ENCODE assay signal across 12 cellular contexts in genomic region chr2:25201265-25201664, GRCh38. TPM values are rescaled to one million over a fixed set of nuclear protein-coding genes. Genes with fewer than 3 reads are reported as not detected.
DNase-seq lines count a peak whose midpoint lies in the region; ATAC-seq, FAIRE-seq and TF ChIP-seq lines count a peak whose summit lies in the region.
"Had no signal": no experiment of that assay in that cellular context is flagged by ENCODE, and none has a peak within 500 bp of the region (broad histone marks: within the 10 kb centered on the region; RNA-seq: fewer than 3 reads in every experiment).

No MANE protein-coding gene starts in this region.

- H3K9me3 ChIP-seq in H1 (ENCODE audit: insufficient read depth in 2 of 2, low read depth in 1 of 2, low read length in 1 of 2) (no peaks in the 10 kb centered on the region), smooth muscle cell (replicated peaks; ENCODE audit: low read depth) (no peaks in the 10 kb centered on the region), mucosa of descending colon (no peaks in the 10 kb centered on the region)

- H3K36me3 ChIP-seq in H1 (ENCODE audit: control insufficient read depth in 2 of 4, insufficient read depth in 4 of 4, low read length in 3 of 4) (no peaks in the 10 kb centered on the region), smooth muscle cell (ENCODE audit: low read depth) (no peaks in the 10 kb centered on the region), mucosa of descending colon (ENCODE audit: low read depth) (no peaks in the 10 kb centered on the region)

- TF ChIP-seq CTCF in H1 (IDR thresholded peaks at IDR 0.05; ENCODE audit: control extremely low read depth in 1 of 3, insufficient read depth in 1 of 3, low read depth in 1 of 3, low read length in 3 of 3) (peak in 2 of 3 experiments; percentile 35 to 49; a peak in 2 of 4 replicates), smooth muscle cell (IDR thresholded peaks at IDR 0.05; ENCODE audit: borderline replicate concordance, insufficient read depth, poor library complexity, severe bottlenecking) (peak; percentile 19), mucosa of descending colon (IDR thresholded peaks at IDR 0.05) (no peak)

- H2BK5ac ChIP-seq in H1 (ENCODE audit: low read depth, low read length) = no peak overlapping the region

- H2BK12ac ChIP-seq in H1 (ENCODE audit: low read depth, low read length) = no peak overlapping the region

- H4K20me1 ChIP-seq in H1 (replicated peaks in 1 of 2; ENCODE audit: control insufficient read depth in 1 of 2, insufficient read depth in 2 of 2, low read length in 2 of 2) = no peaks in the 10 kb centered on the region
- H4K20me1 ChIP-seq in smooth muscle cell (ENCODE audit: low read depth) = no peaks in the 10 kb centered on the region

- no peak for FAIRE-seq in H1 (lab: Jason Lieb, UNC)
- FAIRE-seq: G401.6 had no signal

- H3K27me3 ChIP-seq in H1 (replicated peaks in 1 of 4; ENCODE audit: control insufficient read depth in 3 of 4, extremely low read depth in 1 of 4, insufficient read depth in 3 of 4, low read length in 3 of 4) (no peaks in the 10 kb centered on the region), smooth muscle cell (ENCODE audit: low read depth) (no peaks in the 10 kb centered on the region)

- intact Hi-C loops in mucosa of descending colon (cut with DNase I, micrococcal nuclease) = no loop called here

- no peak overlapping the region for H3K56ac ChIP-seq in H1 (replicated peaks; ENCODE audit: insufficient read length, low read depth, low read length)

- DNase-seq in NCI-H82 (lab: John Stamatoyannopoulos, UW) = peak; percentile 37
- no peak for DNase-seq in NCI-H82 treated with DMSO at 0.1 percent for 48 hours (lab: John Stamatoyannopoulos, UW; ENCODE audit: unreplicated experiment)
- DNase-seq in NAMALWA (ENCODE audit: low spot score) = peak; percentile 35
- no peak for DNase-seq in H1 (ENCODE audit: low read depth in 1 of 2, low spot score in 2 of 2)
- DNase-seq in smooth muscle cell (lab: John Stamatoyannopoulos, UW; ENCODE audit: unreplicated experiment) = no peak
- DNase-seq in mucosa of descending colon = no peak
- no peak for DNase-seq in effector CD4-positive, alpha-beta T cell
- DNase-seq: naive B cell, NCI-H1105, T-helper 1 cell had no signal

- CTCF ChIA-PET in H1 (lab: Charles Lee; ENCODE audit: partially characterized antibody) = interaction anchor here (0.9 to 1.1 kb wide), 3 partner anchors 20 to 132 kb away, joined by 3 to 6 read pairs (median 4); no protein-coding TSS in a partner anchor

- H4K8ac ChIP-seq in H1 (ENCODE audit: extremely low read depth, insufficient read depth, low read length) = no peak overlapping the region

- H3K18ac ChIP-seq in H1 (ENCODE audit: extremely low read depth, low read length) = no peak overlapping the region

- no peak overlapping the region for H3K9ac ChIP-seq in H1 (replicated peaks in 1 of 4; ENCODE audit: extremely low read depth in 1 of 4, low read depth in 3 of 4, low read length in 3 of 4)
- no peak overlapping the region for H3K9ac ChIP-seq in smooth muscle cell (ENCODE audit: low read depth)

- H3F3A ChIP-seq in smooth muscle cell (ENCODE audit: low read depth) = no peaks in the 10 kb centered on the region

- no peak overlapping the region for H2BK15ac ChIP-seq in H1 (ENCODE audit: low read length)

- no peak overlapping the region for H3K4me3 ChIP-seq in H1 (ENCODE audit: extremely low read depth in 1 of 4, insufficient read depth in 2 of 4, low read depth in 3 of 4, low read length in 4 of 4)
- H3K4me3 ChIP-seq in smooth muscle cell = no peak overlapping the region
- H3K4me3 ChIP-seq in mucosa of descending colon = no peak overlapping the region

- POLR2A ChIA-PET in H1 (lab: Charles Lee; ENCODE audit: partially characterized antibody) = interaction anchor here (1.2 kb wide), 1 partner anchor 28 kb away, joined by 4 read pairs; no protein-coding TSS in a partner anchor

- WGBS in H1 (ENCODE audit: extremely low coverage in 1 of 2, insufficient coverage in 1 of 2, insufficient read length in 1 of 2, insufficient replicate concordance in 2 of 2, low coverage in 1 of 2, low lambda C conversion rate in 2 of 2, missing lambda C conversion rate in 1 of 2), 2 experiments = 93% methylated on average over 6 of the region's 6 CpGs; no CpG with 5 or more reads in 1 of the 2 experiments
- 80% methylated on average over 6 of the region's 6 CpGs for WGBS in smooth muscle cell (ENCODE audit: low lambda C conversion rate)

- H3K4ac ChIP-seq in H1 (replicated peaks; ENCODE audit: insufficient read length, low read depth, low read length) = no peak overlapping the region

- no peak for ATAC-seq in mucosa of descending colon
- no peak for ATAC-seq in GM21723 (IDR thresholded peaks at IDR 0.05; ENCODE audit: unreplicated experiment)

- H3K4me2 ChIP-seq in H1 (ENCODE audit: insufficient read depth in 1 of 2, low read depth in 2 of 2, low read length in 2 of 2) (no peak overlapping the region), smooth muscle cell (no peak overlapping the region)

- H3K27ac ChIP-seq in H1 (ENCODE audit: low read depth, low read length) (no peak overlapping the region), smooth muscle cell (ENCODE audit: low read depth) (no peak overlapping the region)

- no peaks in the 10 kb centered on the region; a peak in 2 of 7 replicates for H3K4me1 ChIP-seq in H1 (replicated peaks in 1 of 4; ENCODE audit: control insufficient read depth in 3 of 4, insufficient read depth in 4 of 4, low read length in 3 of 4)
- no peaks in the 10 kb centered on the region for H3K4me1 ChIP-seq in smooth muscle cell (ENCODE audit: low read depth)
- no peaks in the 10 kb centered on the region for H3K4me1 ChIP-seq in mucosa of descending colon (ENCODE audit: low read depth)

- TF ChIP-seq POLR2A in H1 (IDR thresholded peaks at IDR 0.05; ENCODE audit: control extremely low read depth in 1 of 2, low read depth in 2 of 2, low read length in 2 of 2) = no peak

- H3K23me2 ChIP-seq in H1 (ENCODE audit: low read depth, low read length) = no peaks in the 10 kb centered on the region

- H3K79me2 ChIP-seq in H1 (ENCODE audit: control insufficient read depth in 1 of 2, insufficient read depth in 2 of 2, low read length in 2 of 2) (no peaks in the 10 kb centered on the region), smooth muscle cell (ENCODE audit: low read depth) (no peaks in the 10 kb centered on the region)

- no peaks in the 10 kb centered on the region for H3K79me1 ChIP-seq in H1 (ENCODE audit: low read depth, low read length)

- no peak overlapping the region for H3K14ac ChIP-seq in H1 (ENCODE audit: insufficient read length)

- H2BK120ac ChIP-seq in H1 (replicated peaks; ENCODE audit: low read depth, low read length) = no peak overlapping the region

- H3K23ac ChIP-seq in H1 (ENCODE audit: insufficient read length) = no peak overlapping the region

- H2AK5ac ChIP-seq in H1 (ENCODE audit: low read depth, low read length) = no peak overlapping the region

- TF ChIP-seq RAD21 in H1 (IDR thresholded peaks at IDR 0.05 in 1 of 2, conservative IDR thresholded peaks at IDR 0.05 in 1 of 2; ENCODE audit: low read depth in 2 of 2, low read length in 2 of 2) = peak; percentile 18 to 24; a peak in 1 of 4 replicates

- H2AFZ ChIP-seq in H1 (ENCODE audit: low read length) (no peak overlapping the region), smooth muscle cell (ENCODE audit: low read depth) (no peak overlapping the region)

- no peak for TF ChIP-seq EP300 in H1 (IDR thresholded peaks at IDR 0.05; ENCODE audit: borderline replicate concordance in 1 of 2, low read depth in 2 of 2, low read length in 2 of 2)

- no peak overlapping the region for H4K5ac ChIP-seq in H1 (ENCODE audit: insufficient read length, low read depth, low read length)

- H2BK20ac ChIP-seq in H1 (ENCODE audit: low read length) = no peak overlapping the region

- H4K91ac ChIP-seq in H1 (replicated peaks; ENCODE audit: insufficient read length, low read length) = no peak overlapping the region

TF ChIP-seq in H1, 55 proteins besides CTCF, POLR2A, EP300 and RAD21:
- TF ChIP-seq EGR1 (IDR thresholded peaks at IDR 0.05; ENCODE audit: borderline replicate concordance, low read depth, low read length) (peak; percentile 80), ATF2 (IDR thresholded peaks at IDR 0.05; ENCODE audit: low read length) (no peak), SP1 (IDR thresholded peaks at IDR 0.05; ENCODE audit: low read depth, low read length) (no peak), TAF7 (optimal IDR thresholded peaks at IDR 0.05; ENCODE audit: borderline replicate concordance, low read depth, low read length) (no peak), HDAC6 (IDR thresholded peaks at IDR 0.05; ENCODE audit: low read depth, low read length) (no peak)
- TF ChIP-seq, protein P1, sequence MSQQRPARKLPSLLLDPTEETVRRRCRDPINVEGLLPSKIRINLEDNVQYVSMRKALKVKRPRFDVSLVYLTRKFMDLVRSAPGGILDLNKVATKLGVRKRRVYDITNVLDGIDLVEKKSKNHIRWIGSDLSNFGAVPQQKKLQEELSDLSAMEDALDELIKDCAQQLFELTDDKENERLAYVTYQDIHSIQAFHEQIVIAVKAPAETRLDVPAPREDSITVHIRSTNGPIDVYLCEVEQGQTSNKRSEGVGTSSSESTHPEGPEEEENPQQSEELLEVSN (IDR thresholded peaks at IDR 0.05) = no peak

RNA-seq across cellular contexts. Expression of gene POMC, which starts 32.9 kb away (rescaled TPM):
- total RNA-seq in H1 (2021; fragmentation: NEBNext Ultra II Directional; extraction: Animal tissue kit (Norgen Biotek cat#: 25700)) = 1.7 and 2.2 TPM in 2 replicates
- 4.7 and 6.1 TPM in 2 replicates for polyA plus RNA-seq in H1 (2011; rRNA removed)
- 4.8 TPM for polyA plus RNA-seq in H1 (2011; cell fraction: cytosol; rRNA removed)
- polyA plus RNA-seq in H1 (2011; cell fraction: nucleus; rRNA removed) = 4.0 TPM
- 2.5 to 3.1 TPM (median 3.0 TPM) in 3 of 4 replicates, not detected in the other for polyA plus RNA-seq in H1 (2012, experiment 1 of 2)
- 2.4 TPM for polyA plus RNA-seq in H1 (2012, experiment 2 of 2)
- 4.6 TPM for polyA plus RNA-seq in H1 (2013, experiment 1 of 2)
- 4.0 TPM for polyA plus RNA-seq in H1 (2013, experiment 2 of 2)
- polyA minus RNA-seq in H1 (2011; rRNA and poly(A)+ RNA removed) = 0.32 and 0.71 TPM in 2 replicates
- polyA minus RNA-seq in H1 (2011; cell fraction: cytosol; rRNA and poly(A)+ RNA removed) = 3.2 TPM
- polyA minus RNA-seq in H1 (2011; cell fraction: nucleus; rRNA and poly(A)+ RNA removed) = 1.7 TPM
- not detected in 2 replicates for total RNA-seq in smooth muscle cell
- 0.70 TPM in 1 of 2 replicates, not detected in the other for polyA plus RNA-seq in smooth muscle cell
- total RNA-seq in mucosa of descending colon = 1 to 10 TPM in 1 of 3 donors, under 1 TPM in 2; 0.29 to 1.8 (median 0.31) TPM

Comparison
In these comparisons a context has a peak if more than half of its experiments do, and no peak if none do; other contexts are left out.
1. DNase-seq: peak in NCI-H82 (single experiment) and NAMALWA (single experiment); none in NCI-H82 treated with DMSO at 0.1 percent for 48 hours (single experiment), H1 (0 of 2), smooth muscle cell (single experiment), mucosa of descending colon (0 of 3) and effector CD4-positive, alpha-beta T cell (single experiment).